Comparison of ENCODE assay signal across 27 cellular contexts in genomic region chr1:203878422-203878821, GRCh38.
DNase-seq lines count a peak whose midpoint lies in the region; TF ChIP-seq lines count a peak whose summit lies in the region.
"Had no signal": no experiment of that assay in that cellular context is flagged by ENCODE, and none has a peak within 500 bp of the region (broad histone marks: within the 10 kb centered on the region; RNA-seq: fewer than 3 reads in every experiment).

No MANE protein-coding gene starts in this region.

- H3K27ac ChIP-seq in HEK293 (ENCODE audit: extremely low read depth, low read depth, low read length): no peak overlapping the region
- H3K27ac ChIP-seq: 22Rv1; A549; BLaER1; BLaER1 treated with 17β-estradiol and CSF1 and Interleukin-3, amounts not matched to agents 10 nM and 100 nM; C4-2B had no signal

- TF ChIP-seq CTCF in HEK293 (tag by site-specific recombination; IDR thresholded peaks at IDR 0.05): no peak

- no peak for DNase-seq in NCI-H2081 (lab: John Stamatoyannopoulos, UW)
- DNase-seq: 8988T; ACHN; AML-193; BE2C; C1 segment of cervical spinal cord; Caco-2; Calu3; CD4-positive, alpha-beta memory T cell; CD4-positive, alpha-beta T cell; CD4-positive, CD25-positive, alpha-beta regulatory T cell; CD8-positive, alpha-beta memory T cell; CD8-positive, alpha-beta T cell; COR-L47; DMS 273 treated with DMSO at 0.1 percent for 48 hours; DMS153; DMS53; DMS79; DMS79 treated with DMSO at 0.1 percent for 48 hours; DND-41; EL had no signal

- CTCF ChIA-PET in HEK293 (lab: Yijun Ruan, JAX): no interaction called here

- H3K4me1 ChIP-seq in HEK293 (ENCODE audit: control insufficient read depth, insufficient read depth, low read length): no peaks in the 10 kb centered on the region
- H3K4me1 ChIP-seq: A549; BE2C; BLaER1; BLaER1 treated with 17β-estradiol and CSF1 and Interleukin-3, amounts not matched to agents 10 nM and 100 nM; Caco-2 had no signal

- no peak overlapping the region for H3K4me3 ChIP-seq in HEK293 (ENCODE audit: low read depth, low read length)
- H3K4me3 ChIP-seq: A549; BLaER1; BLaER1 treated with 17β-estradiol and CSF1 and Interleukin-3, amounts not matched to agents 10 nM and 100 nM had no signal

- H3K36me3 ChIP-seq in HEK293 (ENCODE audit: control insufficient read depth in 2 of 2, insufficient read depth in 1 of 2, low read length in 2 of 2): peaks cover 15 to 31% of the 10 kb centered on the region in 2 experiments; a peak in 2 of 3 replicates

- no peaks in the 10 kb centered on the region for H3K9me3 ChIP-seq in HEK293 (ENCODE audit: control insufficient read depth, insufficient read depth, low read depth, low read length)
- H3K9me3 ChIP-seq: A549, BE2C, BLaER1, Caco-2 had no signal

- POLR2A ChIA-PET in HEK293 (lab: Yijun Ruan, JAX): interaction anchor here (0.7 kb wide), 1 partner anchor 349 kb away, joined by 3 read pairs; no protein-coding TSS in a partner anchor

TF ChIP-seq in HEK293, 187 proteins besides CTCF, POLR2A, EP300 and RAD21:
- TF ChIP-seq ZNF133 (tag by site-specific recombination; IDR thresholded peaks at IDR 0.05) (peak; percentile 94), OSR2 (tag by site-specific recombination; IDR thresholded peaks at IDR 0.05) (no peak), ZNF26 (tag by site-specific recombination; IDR thresholded peaks at IDR 0.05) (no peak)
